8 cellular contexts compared by ENCODE assay signal in genomic region chr22:46674367-46674781, GRCh38. TPM values are rescaled to one million over a fixed set of nuclear protein-coding genes. Genes with fewer than 3 reads are reported as not detected.
DNase-seq lines count a peak whose midpoint lies in the region; ATAC-seq and TF ChIP-seq lines count a peak whose summit lies in the region.

No MANE protein-coding gene starts in this region.

- no peaks in the 10 kb centered on the region for H3K9me3 Mint-ChIP-seq in activated T-helper 17 cell treated with anti-CD3 and anti-CD28 coated beads, Interleukin-2, amount 50 U/mL, for 72 hours
- H3K9me3 Mint-ChIP-seq in memory B cell, result no peaks in the 10 kb centered on the region
- no peaks in the 10 kb centered on the region for H3K9me3 Mint-ChIP-seq in stimulated activated effector memory CD8-positive, alpha-beta T cell treated with anti-CD3 and anti-CD28 coated beads, Interleukin-12 subunit alpha, Interleukin-12 subunit beta, amount 100 ng/mL, for 72 hours

- peaks cover 5% of the 10 kb centered on the region for H3K27me3 ChIP-seq in brain microvascular endothelial cell (replicated peaks)

- peaks cover 65% of the 10 kb centered on the region for H3K36me3 Mint-ChIP-seq in activated T-helper 17 cell treated with anti-CD3 and anti-CD28 coated beads, Interleukin-2, amount 50 U/mL, for 72 hours (ENCODE audit: low read depth)
- H3K36me3 Mint-ChIP-seq in memory B cell, result peaks cover 12% of the 10 kb centered on the region
- peaks cover 42% of the 10 kb centered on the region for H3K36me3 Mint-ChIP-seq in stimulated activated effector memory CD8-positive, alpha-beta T cell treated with anti-CD3 and anti-CD28 coated beads, Interleukin-12 subunit alpha, Interleukin-12 subunit beta, amount 100 ng/mL, for 72 hours

- no peak for TF ChIP-seq CTCF in brain microvascular endothelial cell (IDR thresholded peaks at IDR 0.05; ENCODE audit: low read depth, low read length, missing control alignments)

- peak overlapping the region; percentile 87 for H3K4me3 Mint-ChIP-seq in activated T-helper 17 cell treated with anti-CD3 and anti-CD28 coated beads, Interleukin-2, amount 50 U/mL, for 72 hours
- peak overlapping the region; percentile 80 for H3K4me3 Mint-ChIP-seq in memory B cell
- peak overlapping the region; percentile 82 for H3K4me3 Mint-ChIP-seq in stimulated activated effector memory CD8-positive, alpha-beta T cell treated with anti-CD3 and anti-CD28 coated beads, Interleukin-12 subunit alpha, Interleukin-12 subunit beta, amount 100 ng/mL, for 72 hours

- no peak overlapping the region for H3K4me3 ChIP-seq in brain microvascular endothelial cell (ENCODE audit: low read depth, low read length)

- H3K4me1 Mint-ChIP-seq in activated T-helper 17 cell treated with anti-CD3 and anti-CD28 coated beads, Interleukin-2, amount 50 U/mL, for 72 hours, result no peaks in the 10 kb centered on the region
- peaks cover 22% of the 10 kb centered on the region for H3K4me1 Mint-ChIP-seq in memory B cell
- peaks cover 41% of the 10 kb centered on the region for H3K4me1 Mint-ChIP-seq in stimulated activated effector memory CD8-positive, alpha-beta T cell treated with anti-CD3 and anti-CD28 coated beads, Interleukin-12 subunit alpha, Interleukin-12 subunit beta, amount 100 ng/mL, for 72 hours

- H3K27ac ChIP-seq in KOPT-K1 (ENCODE audit: low read depth, low read length, poor library complexity, severe bottlenecking) (peak overlapping the region; percentile 94), brain microvascular endothelial cell (no peak overlapping the region)

- H3K36me3 ChIP-seq in KOPT-K1 (ENCODE audit: insufficient read depth, low read length) (peaks cover 66% of the 10 kb centered on the region), brain microvascular endothelial cell (replicated peaks) (no peaks in the 10 kb centered on the region)

- in situ Hi-C loops in brain microvascular endothelial cell (cut with HindIII; ENCODE audit: low pct_ligation_motif_present, low sequenced_read_pairs), result no loop called here

- DNase-seq in memory B cell (ENCODE audit: low spot score in 2 of 2) (peak; percentile 64 to 65), NOMO-1 treated with dmso at 0.1 percent for 144 hours (lab: John Stamatoyannopoulos, UW; ENCODE audit: unreplicated experiment) (no peak), brain microvascular endothelial cell (no peak), NCI-H748 treated with DMSO at 0.1 percent for 48 hours (lab: John Stamatoyannopoulos, UW) (no peak)
- peak; percentile 69 to 90 for DNase-seq in stimulated activated effector memory CD8-positive, alpha-beta T cell treated with anti-CD3 and anti-CD28 coated beads, Interleukin-12 subunit alpha, Interleukin-12 subunit beta, amount 100 ng/mL, for 72 hours (ENCODE audit: low spot score in 2 of 2)

- ATAC-seq in activated T-helper 17 cell treated with anti-CD3 and anti-CD28 coated beads, Interleukin-2, amount 50 U/mL, for 72 hours (replicated peaks), result peak; percentile 93
- ATAC-seq in memory B cell (ENCODE audit: low read depth), result peak; percentile 84
- peak; percentile 84 for ATAC-seq in stimulated activated effector memory CD8-positive, alpha-beta T cell treated with anti-CD3 and anti-CD28 coated beads, Interleukin-12 subunit alpha, Interleukin-12 subunit beta, amount 100 ng/mL, for 72 hours
- ATAC-seq in HG03457 (IDR thresholded peaks at IDR 0.05; ENCODE audit: unreplicated experiment), result no peak

- H3K27me3 Mint-ChIP-seq in activated T-helper 17 cell treated with anti-CD3 and anti-CD28 coated beads, Interleukin-2, amount 50 U/mL, for 72 hours, result no peaks in the 10 kb centered on the region
- H3K27me3 Mint-ChIP-seq in memory B cell, result no peaks in the 10 kb centered on the region

- peak overlapping the region; percentile 95 for H3K27ac Mint-ChIP-seq in activated T-helper 17 cell treated with anti-CD3 and anti-CD28 coated beads, Interleukin-2, amount 50 U/mL, for 72 hours
- peak overlapping the region; percentile 66 for H3K27ac Mint-ChIP-seq in memory B cell
- H3K27ac Mint-ChIP-seq in stimulated activated effector memory CD8-positive, alpha-beta T cell treated with anti-CD3 and anti-CD28 coated beads, Interleukin-12 subunit alpha, Interleukin-12 subunit beta, amount 100 ng/mL, for 72 hours, result peak overlapping the region; percentile 95

- no peaks in the 10 kb centered on the region for H3K9me3 ChIP-seq in KOPT-K1 (ENCODE audit: insufficient read depth, low read length, poor library complexity, severe bottlenecking)

RNA-seq across cellular contexts. Expression of gene GRAMD4, which starts 54.2 kb away (rescaled TPM):
- 10 to 100 TPM; 23.6 to 51.0 TPM for total RNA-seq in activated T-helper 17 cell treated with anti-CD3 and anti-CD28 coated beads, Interleukin-2, amount 50 U/mL, for 72 hours

Comparison
In these comparisons a context has a peak if more than half of its experiments do, and no peak if none do; other contexts are left out.
1. DNase-seq: peak in memory B cell (2 of 2) and stimulated activated effector memory CD8-positive, alpha-beta T cell treated with anti-CD3 and anti-CD28 coated beads, Interleukin-12 subunit alpha, Interleukin-12 subunit beta, amount 100 ng/mL, for 72 hours (2 of 2); none in NOMO-1 treated with dmso at 0.1 percent for 144 hours (single experiment), brain microvascular endothelial cell (single experiment) and NCI-H748 treated with DMSO at 0.1 percent for 48 hours (single experiment).
2. Peak in every context shown above with its lines, with median percentiles within 50 percentile points of each other: H3K27ac Mint-ChIP-seq and H3K4me3 Mint-ChIP-seq.